Comparison of ENCODE assay signal across 7 cellular contexts in genomic region chr7:127107601-127108007, GRCh38.
DNase-seq lines count a peak whose midpoint lies in the region; ATAC-seq and TF ChIP-seq lines count a peak whose summit lies in the region.

No MANE protein-coding gene starts in this region.

- intact Hi-C loops in naive thymus-derived CD4-positive, alpha-beta T cell (cut with micrococcal nuclease), result no loop called here

- no peaks in the 10 kb centered on the region for H3K4me1 ChIP-seq in SJSA1 (replicated peaks)
- H3K4me1 ChIP-seq in naive thymus-derived CD4-positive, alpha-beta T cell (ENCODE audit: control insufficient read depth in 2 of 2, insufficient read depth in 2 of 2, low read length in 2 of 2), result no peaks in the 10 kb centered on the region

- CTCF ChIA-PET in naive thymus-derived CD4-positive, alpha-beta T cell (lab: Charles Lee), result no interaction called here

- H3K4me1 Mint-ChIP-seq in naive thymus-derived CD4-positive, alpha-beta T cell, result peaks cover 0 to 2% (median 0%) of the 10 kb centered on the region in 7 donors

- no peak overlapping the region for H3K4me3 Mint-ChIP-seq in naive thymus-derived CD4-positive, alpha-beta T cell

- H3K9me3 ChIP-seq in SJSA1 (replicated peaks), result no peaks in the 10 kb centered on the region
- H3K9me3 ChIP-seq in naive thymus-derived CD4-positive, alpha-beta T cell (ENCODE audit: control insufficient read depth in 2 of 3, low read length in 3 of 3), result peaks cover 0 to 4% (median 0%) of the 10 kb centered on the region in 3 experiments

- no peak overlapping the region for H3K27ac Mint-ChIP-seq in naive thymus-derived CD4-positive, alpha-beta T cell

- H3K27me3 ChIP-seq in SJSA1 (replicated peaks), result no peaks in the 10 kb centered on the region
- no peaks in the 10 kb centered on the region for H3K27me3 ChIP-seq in naive thymus-derived CD4-positive, alpha-beta T cell (ENCODE audit: control insufficient read depth in 2 of 2, insufficient read depth in 2 of 2, low read length in 2 of 2)

- peak; percentile 91 for ATAC-seq in GM21390 (IDR thresholded peaks at IDR 0.05; ENCODE audit: unreplicated experiment)
- ATAC-seq in HG03469 (IDR thresholded peaks at IDR 0.05; ENCODE audit: unreplicated experiment), result peak; percentile 69
- ATAC-seq in naive thymus-derived CD4-positive, alpha-beta T cell, result no peak

- H3K4me3 ChIP-seq in SJSA1, result no peak overlapping the region
- H3K4me3 ChIP-seq in naive thymus-derived CD4-positive, alpha-beta T cell (ENCODE audit: low read length), result no peak overlapping the region

- H3K36me3 ChIP-seq in SJSA1, result no peaks in the 10 kb centered on the region
- no peaks in the 10 kb centered on the region for H3K36me3 ChIP-seq in naive thymus-derived CD4-positive, alpha-beta T cell (ENCODE audit: control insufficient read depth in 2 of 3, insufficient read depth in 3 of 3, low read length in 3 of 3)

- H3K27ac ChIP-seq in SJSA1, result no peak overlapping the region
- no peak overlapping the region for H3K27ac ChIP-seq in naive thymus-derived CD4-positive, alpha-beta T cell (ENCODE audit: low read depth, low read length)

- peak; percentile 50 for DNase-seq in GM10266 (ENCODE audit: extremely low spot score)
- peak; percentile 46 to 51 for DNase-seq in SJSA1 (ENCODE audit: low read depth in 1 of 2, low spot score in 2 of 2)
- DNase-seq in effector CD4-positive, alpha-beta T cell, result peak; percentile 7
- DNase-seq in naive thymus-derived CD4-positive, alpha-beta T cell, result peak in 6 of 9 donors; percentile 11 to 38 (median 25)
- no peak for DNase-seq in NCI-H2196 treated with DMSO at 0.1 percent for 48 hours (lab: John Stamatoyannopoulos, UW; ENCODE audit: unreplicated experiment)

- peaks cover 0 to 36% (median 15%) of the 10 kb centered on the region in 11 donors for H3K9me3 Mint-ChIP-seq in naive thymus-derived CD4-positive, alpha-beta T cell

- peaks cover 0 to 6% (median 0%) of the 10 kb centered on the region in 5 donors for H3K36me3 Mint-ChIP-seq in naive thymus-derived CD4-positive, alpha-beta T cell

- peaks cover 0 to 34% (median 16%) of the 10 kb centered on the region in 5 donors for H3K27me3 Mint-ChIP-seq in naive thymus-derived CD4-positive, alpha-beta T cell

- POLR2A ChIA-PET in naive thymus-derived CD4-positive, alpha-beta T cell (lab: Charles Lee), result no interaction called here

- peak; percentile 20 for TF ChIP-seq CTCF in GM10266 (IDR thresholded peaks at IDR 0.05; ENCODE audit: control insufficient read depth, insufficient read depth, low read depth, missing control alignments)
